ENCODE assay signal across 23 cellular contexts in the genomic region with DNA sequence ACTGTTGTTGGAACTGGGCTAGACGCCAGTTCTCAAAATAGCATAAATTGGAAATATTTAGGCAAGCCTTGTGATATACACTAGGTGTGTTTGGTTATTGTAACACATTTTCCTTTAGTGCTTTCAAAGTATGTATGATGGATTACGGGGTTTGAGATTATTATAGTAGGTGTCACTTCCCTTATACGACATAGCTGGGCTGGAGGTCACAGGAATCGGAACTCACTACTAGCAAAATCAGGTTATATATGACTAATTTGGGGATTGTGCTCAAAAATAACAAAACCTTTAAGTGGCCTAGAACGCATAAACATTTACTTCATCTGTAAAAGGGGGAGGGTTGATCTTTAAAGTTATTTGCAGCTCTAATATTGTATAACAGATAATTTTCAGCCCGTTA.
DNase-seq lines count a peak whose midpoint lies in the region; ATAC-seq and TF ChIP-seq lines count a peak whose summit lies in the region.
"Had no signal": no experiment of that assay in that cellular context is flagged by ENCODE, and none has a peak within 500 bp of the region (broad histone marks: within the 10 kb centered on the region; RNA-seq: fewer than 3 reads in every experiment).

No MANE protein-coding gene starts in this region.

- no peaks in the 10 kb centered on the region for H3K27me3 Mint-ChIP-seq in activated naive CD8-positive, alpha-beta T cell treated with anti-CD3 and anti-CD28 coated beads for 36 hours
- H3K27me3 Mint-ChIP-seq in activated T-helper 1 cell treated with anti-CD3 and anti-CD28 coated beads, Interleukin-12 subunit alpha, Interleukin-12 subunit beta, Interleukin-2, Interleukin-4 antibody, amounts not matched to agents 30 ng/mL and 10 ng/mL and 1 ng/mL, durations not matched to agents 14 hours and 24 hours and 36 hours (ENCODE audit: insufficient read depth) = no peaks in the 10 kb centered on the region
- H3K27me3 Mint-ChIP-seq: B cell; CD4-positive, alpha-beta T cell; CD8-positive, alpha-beta memory T cell had no signal

- no peak overlapping the region for H2AFZ ChIP-seq in OCI-LY3 (ENCODE audit: low read depth, low read length)

- intact Hi-C loops in activated T-helper 1 cell treated with anti-CD3 and anti-CD28 coated beads, Interleukin-12 subunit alpha, Interleukin-12 subunit beta, Interleukin-2, Interleukin-4 antibody, amounts not matched to agents 30 ng/mL and 10 ng/mL and 1 ng/mL, durations not matched to agents 14 hours and 24 hours and 36 hours (cut with micrococcal nuclease) = no loop called here

- no peaks in the 10 kb centered on the region for H3K4me1 Mint-ChIP-seq in activated naive CD8-positive, alpha-beta T cell treated with anti-CD3 and anti-CD28 coated beads for 36 hours
- no peaks in the 10 kb centered on the region for H3K4me1 Mint-ChIP-seq in activated T-helper 1 cell treated with anti-CD3 and anti-CD28 coated beads, Interleukin-12 subunit alpha, Interleukin-12 subunit beta, Interleukin-2, Interleukin-4 antibody, amounts not matched to agents 30 ng/mL and 10 ng/mL and 1 ng/mL, durations not matched to agents 14 hours and 24 hours and 36 hours (ENCODE audit: low read depth)
- H3K4me1 Mint-ChIP-seq: B cell; CD8-positive, alpha-beta memory T cell had no signal

- no peaks in the 10 kb centered on the region for H3K79me2 ChIP-seq in OCI-LY3 (ENCODE audit: low read length)

- no peak overlapping the region for H3K9ac ChIP-seq in OCI-LY3 (ENCODE audit: low read length)
- H3K9ac ChIP-seq: BLaER1 treated with 17β-estradiol and CSF1 and Interleukin-3, amounts not matched to agents 10 nM and 100 nM had no signal

- H3K4me1 ChIP-seq in OCI-LY3 (ENCODE audit: low read length) = peaks cover 21% of the 10 kb centered on the region
- H3K4me1 ChIP-seq: A549; BLaER1 treated with 17β-estradiol and CSF1 and Interleukin-3, amounts not matched to agents 10 nM and 100 nM had no signal

- no peaks in the 10 kb centered on the region for H3K9me3 ChIP-seq in OCI-LY3 (ENCODE audit: insufficient read depth, low read length)
- H3K9me3 ChIP-seq: A549; BLaER1 treated with 17β-estradiol and CSF1 and Interleukin-3, amounts not matched to agents 10 nM and 100 nM had no signal

- H3K4me3 ChIP-seq in GM12865 (ENCODE audit: low read depth, low read length) = no peak overlapping the region
- H3K4me3 ChIP-seq in OCI-LY3 (ENCODE audit: low read length) = peak overlapping the region; percentile 55
- H3K4me3 ChIP-seq: A549; BLaER1 treated with 17β-estradiol and CSF1 and Interleukin-3, amounts not matched to agents 10 nM and 100 nM had no signal

- no peaks in the 10 kb centered on the region for H3K36me3 ChIP-seq in OCI-LY3 (replicated peaks; ENCODE audit: low read depth, low read length)
- H3K36me3 ChIP-seq: BLaER1 treated with 17β-estradiol and CSF1 and Interleukin-3, amounts not matched to agents 10 nM and 100 nM had no signal

- no peaks in the 10 kb centered on the region for H4K20me1 ChIP-seq in OCI-LY3 (ENCODE audit: insufficient read depth, low read length)
- H4K20me1 ChIP-seq: BLaER1 treated with 17β-estradiol and CSF1 and Interleukin-3, amounts not matched to agents 10 nM and 100 nM had no signal

- ATAC-seq in GM19351 (IDR thresholded peaks at IDR 0.05; ENCODE audit: unreplicated experiment) = peak; percentile 75
- ATAC-seq: A549 had no signal

- H3K27ac Mint-ChIP-seq in activated naive CD8-positive, alpha-beta T cell treated with anti-CD3 and anti-CD28 coated beads for 36 hours = no peak overlapping the region
- H3K27ac Mint-ChIP-seq in activated T-helper 1 cell treated with anti-CD3 and anti-CD28 coated beads, Interleukin-12 subunit alpha, Interleukin-12 subunit beta, Interleukin-2, Interleukin-4 antibody, amounts not matched to agents 30 ng/mL and 10 ng/mL and 1 ng/mL, durations not matched to agents 14 hours and 24 hours and 36 hours = no peak overlapping the region
- H3K27ac Mint-ChIP-seq: B cell; CD4-positive, alpha-beta T cell; CD8-positive, alpha-beta memory T cell had no signal

- peaks cover 6% of the 10 kb centered on the region; the same call in 1 of the 2 replicates for H3K27me3 ChIP-seq in OCI-LY3 (ENCODE audit: low read depth, low read length)
- H3K27me3 ChIP-seq: BLaER1 treated with 17β-estradiol and CSF1 and Interleukin-3, amounts not matched to agents 10 nM and 100 nM had no signal

- H3K36me3 Mint-ChIP-seq in activated naive CD8-positive, alpha-beta T cell treated with anti-CD3 and anti-CD28 coated beads for 36 hours = no peaks in the 10 kb centered on the region
- no peaks in the 10 kb centered on the region for H3K36me3 Mint-ChIP-seq in activated T-helper 1 cell treated with anti-CD3 and anti-CD28 coated beads, Interleukin-12 subunit alpha, Interleukin-12 subunit beta, Interleukin-2, Interleukin-4 antibody, amounts not matched to agents 30 ng/mL and 10 ng/mL and 1 ng/mL, durations not matched to agents 14 hours and 24 hours and 36 hours (ENCODE audit: low read depth)
- H3K36me3 Mint-ChIP-seq: CD8-positive, alpha-beta memory T cell had no signal

- H3K27ac ChIP-seq in OCI-LY3 (ENCODE audit: low read length) = no peak overlapping the region
- H3K27ac ChIP-seq: 22Rv1; A549; BLaER1 treated with 17β-estradiol and CSF1 and Interleukin-3, amounts not matched to agents 10 nM and 100 nM; C4-2B had no signal

- H3K9me3 Mint-ChIP-seq in activated naive CD8-positive, alpha-beta T cell treated with anti-CD3 and anti-CD28 coated beads for 36 hours = no peaks in the 10 kb centered on the region
- H3K9me3 Mint-ChIP-seq in activated T-helper 1 cell treated with anti-CD3 and anti-CD28 coated beads, Interleukin-12 subunit alpha, Interleukin-12 subunit beta, Interleukin-2, Interleukin-4 antibody, amounts not matched to agents 30 ng/mL and 10 ng/mL and 1 ng/mL, durations not matched to agents 14 hours and 24 hours and 36 hours = no peaks in the 10 kb centered on the region

- TF ChIP-seq CTCF in GM12865 (IDR thresholded peaks at IDR 0.05; ENCODE audit: insufficient read depth, low read depth, low read length, missing control alignments) (no peak), OCI-LY3 (IDR thresholded peaks at IDR 0.05; ENCODE audit: low read depth, low read length) (no peak)

- no peak overlapping the region for H3K4me3 Mint-ChIP-seq in activated naive CD8-positive, alpha-beta T cell treated with anti-CD3 and anti-CD28 coated beads for 36 hours
- H3K4me3 Mint-ChIP-seq in activated T-helper 1 cell treated with anti-CD3 and anti-CD28 coated beads, Interleukin-12 subunit alpha, Interleukin-12 subunit beta, Interleukin-2, Interleukin-4 antibody, amounts not matched to agents 30 ng/mL and 10 ng/mL and 1 ng/mL, durations not matched to agents 14 hours and 24 hours and 36 hours = no peak overlapping the region
- H3K4me3 Mint-ChIP-seq: B cell; CD4-positive, alpha-beta T cell; CD8-positive, alpha-beta memory T cell had no signal

- DNase-seq in GM12865 (ENCODE audit: low read depth) = peak; percentile 5
- DNase-seq in lung microvascular endothelial cell (ENCODE audit: low read depth in 2 of 2) = peak; percentile 5 to 7
- DNase-seq in activated naive CD8-positive, alpha-beta T cell treated with anti-CD3 and anti-CD28 coated beads for 36 hours = no peak
- DNase-seq in activated T-cell treated with anti-CD3 and anti-CD28 coated beads, Interleukin-2, amount 50 U/mL, for 1 hour = no peak
- no peak for DNase-seq in activated T-helper 1 cell treated with anti-CD3 and anti-CD28 coated beads, Interleukin-12 subunit alpha, Interleukin-12 subunit beta, Interleukin-2, Interleukin-4 antibody, amounts not matched to agents 30 ng/mL and 10 ng/mL and 1 ng/mL, durations not matched to agents 14 hours and 24 hours and 36 hours (ENCODE audit: low spot score)
- DNase-seq: AML-193; CD4-positive, alpha-beta T cell; CD8-positive, alpha-beta memory T cell; COR-L47; DMS 273 treated with DMSO at 0.1 percent for 48 hours; DMS153; DMS53; DMS79; DND-41; EL; GDM1 had no signal

- H3K4me2 ChIP-seq in OCI-LY3 (ENCODE audit: low read length) = peak overlapping the region; percentile 68
- H3K4me2 ChIP-seq: A549; BLaER1 treated with 17β-estradiol and CSF1 and Interleukin-3, amounts not matched to agents 10 nM and 100 nM had no signal

Comparison
In these comparisons a context has a peak if more than half of its experiments do, and no peak if none do; other contexts are left out.
1. DNase-seq: peak in GM12865 (single experiment) and lung microvascular endothelial cell (2 of 2); none in activated naive CD8-positive, alpha-beta T cell treated with anti-CD3 and anti-CD28 coated beads for 36 hours (single experiment), activated T-cell treated with anti-CD3 and anti-CD28 coated beads, Interleukin-2, amount 50 U/mL, for 1 hour (single experiment) and activated T-helper 1 cell treated with anti-CD3 and anti-CD28 coated beads, Interleukin-12 subunit alpha, Interleukin-12 subunit beta, Interleukin-2, Interleukin-4 antibody, amounts not matched to agents 30 ng/mL and 10 ng/mL and 1 ng/mL, durations not matched to agents 14 hours and 24 hours and 36 hours (single experiment).